24 cellular contexts compared by ENCODE assay signal in genomic region chr10:63013755-63014154, GRCh38.
"Had no signal": no experiment of that assay in that cellular context is flagged by ENCODE, and none has a peak within 500 bp of the region (broad histone marks: within the 10 kb centered on the region; RNA-seq: fewer than 3 reads in every experiment).

No MANE protein-coding gene starts in this region.

- H3K4me3 ChIP-seq: adrenal gland, MG63, PC-9 had no signal

- H3K36me3 ChIP-seq: adrenal gland, MG63 had no signal

- H3K9me3 ChIP-seq: adrenal gland, MG63 had no signal

- H3K27ac ChIP-seq: adrenal gland, PC-9 had no signal

- H3K27me3 ChIP-seq: adrenal gland had no signal

- H3K4me3 Mint-ChIP-seq: activated CD8-positive, alpha-beta T cell treated with anti-CD3 and anti-CD28 coated beads for 36 hours; activated naive CD8-positive, alpha-beta T cell treated with anti-CD3 and anti-CD28 coated beads, Interleukin-2, amount 10 ng/mL, durations not matched to agents 7 days and 5 days; activated T-cell treated with anti-CD3 and anti-CD28 coated beads, Interleukin-2, amount 50 U/mL, for 72 hours had no signal

- H3K9me3 Mint-ChIP-seq: activated CD8-positive, alpha-beta T cell treated with anti-CD3 and anti-CD28 coated beads for 36 hours; activated naive CD8-positive, alpha-beta T cell treated with anti-CD3 and anti-CD28 coated beads, Interleukin-2, amount 10 ng/mL, durations not matched to agents 7 days and 5 days; activated T-helper 2 cell treated with anti-CD3 and anti-CD28 coated beads, Interferon-gamma antibody, Interleukin-2, Interleukin-4, amounts not matched to agents 10 μg/mL and 5 μg/mL and 100 μg/mL, durations not matched to agents 14 hours and 24 hours and 36 hours had no signal

- H3K36me3 Mint-ChIP-seq: activated naive CD8-positive, alpha-beta T cell treated with anti-CD3 and anti-CD28 coated beads, Interleukin-2, amount 10 ng/mL, durations not matched to agents 7 days and 5 days had no signal

- DNase-seq: activated CD4-positive, alpha-beta T cell treated with anti-CD3 and anti-CD28 coated beads for 4 hours; activated CD8-positive, alpha-beta memory T cell treated with anti-CD3 and anti-CD28 coated beads, Interleukin-2, amount 50 U/mL, for 4 hours; activated CD8-positive, alpha-beta T cell treated with anti-CD3 and anti-CD28 coated beads for 36 hours; activated gamma-delta T cell treated with Interleukin-2 at 50 U/mL for 16 hours; activated naive CD4-positive, alpha-beta T cell treated with anti-CD3 and anti-CD28 coated beads, Interleukin-2, amount 50 U/mL, for 16 hours; activated naive CD8-positive, alpha-beta T cell treated with anti-CD3 and anti-CD28 coated beads, Interleukin-2, amount 10 ng/mL, durations not matched to agents 7 days and 5 days; activated T-cell treated with anti-CD3 and anti-CD28 coated beads, Interleukin-2, amount 50 U/mL, for 72 hours; adrenal gland; anterior cingulate cortex; MG63; NCI-H1092 treated with DMSO at 0.1 percent for 48 hours; NCI-H1417 treated with DMSO at 0.1 percent for 48 hours; NCI-H1694; NCI-H2029; NCI-H2107; NCI-H345; NCI-H510A; NCI-H526 treated with DMSO at 0.1 percent for 48 hours; NCI-H82; PC-9; SHP77 treated with DMSO at 0.1 percent for 48 hours; T-helper 1 cell had no signal

- ATAC-seq: activated CD4-positive, CD25-positive, alpha-beta regulatory T cell treated with anti-CD3 and anti-CD28 coated beads, Interleukin-2, amount 50 U/mL, for 24 hours; activated CD8-positive, alpha-beta T cell treated with anti-CD3 and anti-CD28 coated beads for 36 hours; activated T-cell treated with anti-CD3 and anti-CD28 coated beads, Interleukin-2, amount 50 U/mL, for 72 hours had no signal

- H3K4me1 Mint-ChIP-seq: activated naive CD8-positive, alpha-beta T cell treated with anti-CD3 and anti-CD28 coated beads, Interleukin-2, amount 10 ng/mL, durations not matched to agents 7 days and 5 days had no signal

- H2AFZ ChIP-seq: PC-9 had no signal

- H3K4me1 ChIP-seq: adrenal gland had no signal

- H3K4me2 ChIP-seq: PC-9 had no signal

- H3K27ac Mint-ChIP-seq: activated CD8-positive, alpha-beta T cell treated with anti-CD3 and anti-CD28 coated beads for 36 hours; activated naive CD8-positive, alpha-beta T cell treated with anti-CD3 and anti-CD28 coated beads, Interleukin-2, amount 10 ng/mL, durations not matched to agents 7 days and 5 days; activated T-cell treated with anti-CD3 and anti-CD28 coated beads, Interleukin-2, amount 50 U/mL, for 72 hours; activated T-helper 2 cell treated with anti-CD3 and anti-CD28 coated beads, Interferon-gamma antibody, Interleukin-2, Interleukin-4, amounts not matched to agents 10 μg/mL and 5 μg/mL and 100 μg/mL, durations not matched to agents 14 hours and 24 hours and 36 hours had no signal
